Comparison of ENCODE assay signal across 9 cellular contexts in genomic region chr15:83489690-83490089, GRCh38. TPM values are rescaled to one million over a fixed set of nuclear protein-coding genes. Genes with fewer than 3 reads are reported as not detected.
"Had no signal": no experiment of that assay in that cellular context is flagged by ENCODE, and none has a peak within 500 bp of the region (broad histone marks: within the 10 kb centered on the region; RNA-seq: fewer than 3 reads in every experiment).

No MANE protein-coding gene starts in this region.

- FAIRE-seq: G401.6, GM12878, GM12891, GM12892, GM18507, GM19239 had no signal

- H3K4me3 ChIP-seq: GM12878 had no signal

- DNase-seq: GDM1, GF-D8 had no signal

- ATAC-seq: GM12878 had no signal

RNA-seq across cellular contexts. Expression of gene SH3GL3, which starts 42.5 kb away (rescaled TPM):
- total RNA-seq: G401, GM12878 had no signal
- polyA plus RNA-seq: GM12878 had no signal
